Comparison of ENCODE assay signal across 10 cellular contexts in genomic region chr1:236159704-236160539, GRCh38. TPM values are rescaled to one million over a fixed set of nuclear protein-coding genes. Genes with fewer than 3 reads are reported as not detected.
DNase-seq lines count a peak whose midpoint lies in the region; ATAC-seq and TF ChIP-seq lines count a peak whose summit lies in the region.
"Had no signal": no experiment of that assay in that cellular context is flagged by ENCODE, and none has a peak within 500 bp of the region (broad histone marks: within the 10 kb centered on the region; RNA-seq: fewer than 3 reads in every experiment).

No MANE protein-coding gene starts in this region.

- DNase-seq in GM13977 (ENCODE audit: low spot score) (peak; percentile 85), left kidney (ENCODE audit: low read depth, low spot score) (peak; percentile 93), caudate nucleus (lab: John Stamatoyannopoulos, UW) (no peak), NCI-H526 treated with DMSO at 0.1 percent for 48 hours (lab: John Stamatoyannopoulos, UW) (no peak), NCI-H226 (no peak), dermis blood vessel endothelial cell (no peak)
- DNase-seq: heart right ventricle, NCI-H774 had no signal

- no peak overlapping the region for H3K27ac ChIP-seq in caudate nucleus (ENCODE audit: low read depth, low read length)

- ATAC-seq in GM21367 (IDR thresholded peaks at IDR 0.05; ENCODE audit: unreplicated experiment) (peak; percentile 42), HG03354 (IDR thresholded peaks at IDR 0.05; ENCODE audit: poor library complexity, severe bottlenecking, unreplicated experiment) (peak; percentile 48)
- ATAC-seq: heart right ventricle had no signal

- in situ Hi-C loops in GM13977 (cut with MboI; ENCODE audit: low pct_unique_long_range_greater_than_20kb, low sequenced_read_pairs, unreplicated experiment), result no loop called here

- no peak for TF ChIP-seq CTCF in GM13977 (IDR thresholded peaks at IDR 0.05; ENCODE audit: extremely low read depth, insufficient read depth, missing control alignments)

RNA-seq across cellular contexts. Expression of gene GPR137B, which starts 17.6 kb away (rescaled TPM):
- total RNA-seq in dermis blood vessel endothelial cell, result 6.1 and 10.2 TPM in 2 replicates

Comparison
In these comparisons a context has a peak if more than half of its experiments do, and no peak if none do; other contexts are left out.
1. DNase-seq: peak in GM13977 (single experiment) and left kidney (single experiment); none in caudate nucleus (0 of 61), NCI-H526 treated with DMSO at 0.1 percent for 48 hours (single experiment), NCI-H226 (single experiment) and dermis blood vessel endothelial cell (single experiment).